In genomic region chr3:62122819-62123218, GRCh38 we compare ENCODE assay signal across 30 cellular contexts.
"Had no signal": no experiment of that assay in that cellular context is flagged by ENCODE, and none has a peak within 500 bp of the region (broad histone marks: within the 10 kb centered on the region; RNA-seq: fewer than 3 reads in every experiment).

No MANE protein-coding gene starts in this region.

- H3K27me3 ChIP-seq: ascending aorta, brain microvascular endothelial cell, colonic mucosa, esophagus squamous epithelium, gastroesophageal sphincter had no signal

- DNase-seq: activated B cell treated with CpG ODN at 0.5 μM for 24 hours; activated CD4-positive, alpha-beta memory T cell treated with anti-CD3 and anti-CD28 coated beads for 36 hours; activated CD4-positive, alpha-beta T cell treated with anti-CD3 and anti-CD28 coated beads, Interleukin-2, amount 10 ng/mL, durations not matched to agents 24 days and 14 days; activated CD8-positive, alpha-beta memory T cell treated with anti-CD3 and anti-CD28 coated beads, Interleukin-2, amount 10 ng/mL, durations not matched to agents 7 days and 5 days; activated CD8-positive, alpha-beta memory T cell treated with anti-CD3 and anti-CD28 coated beads, Interleukin-2, amount 50 U/mL, for 4 hours; activated CD8-positive, alpha-beta T cell treated with anti-CD3 and anti-CD28 coated beads, Interleukin-2, amount 10 ng/mL, durations not matched to agents 7 days and 5 days; activated gamma-delta T cell; activated naive CD4-positive, alpha-beta T cell; activated naive CD4-positive, alpha-beta T cell treated with anti-CD3 and anti-CD28 coated beads, Interleukin-2, amount 10 ng/mL, durations not matched to agents 7 days and 5 days; activated naive CD8-positive, alpha-beta T cell treated with anti-CD3 and anti-CD28 coated beads, Interleukin-2, amount 10 ng/mL, durations not matched to agents 7 days and 5 days; activated T-cell treated with anti-CD3 and anti-CD28 coated beads, Interleukin-2, amount 50 U/mL, for 1 hour; activated T-cell treated with anti-CD3 and anti-CD28 coated beads, Interleukin-2, amount 50 U/mL, for 48 hours; brain microvascular endothelial cell; central memory CD4-positive, alpha-beta T cell; cerebellar nuclear complex; colonic mucosa; effector CD8-positive, alpha-beta T cell; esophagus squamous epithelium; foreskin melanocyte; T-helper 1 cell; T-helper 17 cell; T1000; WERI-Rb-1 had no signal

- ATAC-seq: activated CD4-positive, CD25-positive, alpha-beta regulatory T cell treated with anti-CD3 and anti-CD28 coated beads, Interleukin-2, amount 50 U/mL, for 24 hours; activated CD8-positive, alpha-beta memory T cell treated with anti-CD3 and anti-CD28 coated beads, Interleukin-2, amount 10 ng/mL, durations not matched to agents 7 days and 5 days; activated CD8-positive, alpha-beta T cell treated with anti-CD3 and anti-CD28 coated beads, Interleukin-2, amount 10 ng/mL, durations not matched to agents 7 days and 5 days; activated naive CD4-positive, alpha-beta T cell treated with anti-CD3 and anti-CD28 coated beads, Interleukin-2, amount 50 U/mL, for 72 hours; gastroesophageal sphincter; T-helper 17 cell had no signal

- H3K9me3 Mint-ChIP-seq: activated B cell treated with CpG ODN at 0.5 μM for 24 hours; activated CD4-positive, alpha-beta T cell treated with anti-CD3 and anti-CD28 coated beads, Interleukin-2, amount 10 ng/mL, durations not matched to agents 24 days and 14 days had no signal

- H3K4me3 ChIP-seq: ascending aorta, colonic mucosa, esophagus squamous epithelium, gastroesophageal sphincter had no signal

- H3K9me3 ChIP-seq: ascending aorta, colonic mucosa, esophagus squamous epithelium, gastroesophageal sphincter had no signal

- H3K27ac Mint-ChIP-seq: activated B cell treated with CpG ODN at 0.5 μM for 24 hours; activated CD4-positive, alpha-beta memory T cell treated with anti-CD3 and anti-CD28 coated beads for 36 hours; activated CD4-positive, alpha-beta T cell treated with anti-CD3 and anti-CD28 coated beads, Interleukin-2, amount 10 ng/mL, durations not matched to agents 24 days and 14 days; activated CD8-positive, alpha-beta memory T cell treated with anti-CD3 and anti-CD28 coated beads, Interleukin-2, amount 10 ng/mL, durations not matched to agents 7 days and 5 days; activated CD8-positive, alpha-beta T cell treated with anti-CD3 and anti-CD28 coated beads, Interleukin-2, amount 10 ng/mL, durations not matched to agents 7 days and 5 days; activated naive CD4-positive, alpha-beta T cell treated with anti-CD3 and anti-CD28 coated beads, Interleukin-2, amount 10 ng/mL, durations not matched to agents 7 days and 5 days; activated naive CD4-positive, alpha-beta T cell treated with anti-CD3 and anti-CD28 coated beads, Interleukin-2, amount 50 U/mL, for 72 hours; activated naive CD8-positive, alpha-beta T cell treated with anti-CD3 and anti-CD28 coated beads, Interleukin-2, amount 10 ng/mL, durations not matched to agents 7 days and 5 days; T-helper 17 cell; T-helper 2 cell treated with Interferon-gamma antibody and Interleukin-4, amounts not matched to agents 5 μg/mL and 100 μg/mL, for 36 hours had no signal

- H3K4me1 ChIP-seq: colonic mucosa, gastroesophageal sphincter had no signal

- H3K36me3 ChIP-seq: ascending aorta, brain microvascular endothelial cell, colonic mucosa, esophagus squamous epithelium, gastroesophageal sphincter, WERI-Rb-1 had no signal

- H3K4me1 Mint-ChIP-seq: activated B cell treated with CpG ODN at 0.5 μM for 24 hours; activated CD4-positive, alpha-beta T cell treated with anti-CD3 and anti-CD28 coated beads, Interleukin-2, amount 10 ng/mL, durations not matched to agents 24 days and 14 days; activated CD8-positive, alpha-beta memory T cell treated with anti-CD3 and anti-CD28 coated beads, Interleukin-2, amount 10 ng/mL, durations not matched to agents 7 days and 5 days; activated naive CD4-positive, alpha-beta T cell treated with anti-CD3 and anti-CD28 coated beads, Interleukin-2, amount 10 ng/mL, durations not matched to agents 7 days and 5 days; activated naive CD8-positive, alpha-beta T cell treated with anti-CD3 and anti-CD28 coated beads, Interleukin-2, amount 10 ng/mL, durations not matched to agents 7 days and 5 days; T-helper 17 cell had no signal

- H3K4me3 Mint-ChIP-seq: activated B cell treated with CpG ODN at 0.5 μM for 24 hours; activated CD4-positive, alpha-beta memory T cell treated with anti-CD3 and anti-CD28 coated beads for 36 hours; activated CD4-positive, alpha-beta T cell treated with anti-CD3 and anti-CD28 coated beads, Interleukin-2, amount 10 ng/mL, durations not matched to agents 24 days and 14 days; activated CD8-positive, alpha-beta memory T cell treated with anti-CD3 and anti-CD28 coated beads, Interleukin-2, amount 10 ng/mL, durations not matched to agents 7 days and 5 days; activated CD8-positive, alpha-beta T cell treated with anti-CD3 and anti-CD28 coated beads, Interleukin-2, amount 10 ng/mL, durations not matched to agents 7 days and 5 days; activated naive CD4-positive, alpha-beta T cell treated with anti-CD3 and anti-CD28 coated beads, Interleukin-2, amount 10 ng/mL, durations not matched to agents 7 days and 5 days; activated naive CD8-positive, alpha-beta T cell treated with anti-CD3 and anti-CD28 coated beads, Interleukin-2, amount 10 ng/mL, durations not matched to agents 7 days and 5 days; T-helper 17 cell; T-helper 2 cell treated with Interferon-gamma antibody and Interleukin-4, amounts not matched to agents 5 μg/mL and 100 μg/mL, for 36 hours had no signal

- H3K36me3 Mint-ChIP-seq: activated CD4-positive, alpha-beta memory T cell treated with anti-CD3 and anti-CD28 coated beads for 36 hours; activated CD8-positive, alpha-beta memory T cell treated with anti-CD3 and anti-CD28 coated beads, Interleukin-2, amount 10 ng/mL, durations not matched to agents 7 days and 5 days; activated naive CD4-positive, alpha-beta T cell treated with anti-CD3 and anti-CD28 coated beads, Interleukin-2, amount 10 ng/mL, durations not matched to agents 7 days and 5 days; activated naive CD8-positive, alpha-beta T cell treated with anti-CD3 and anti-CD28 coated beads, Interleukin-2, amount 10 ng/mL, durations not matched to agents 7 days and 5 days had no signal

- H3K27me3 Mint-ChIP-seq: activated B cell treated with CpG ODN at 0.5 μM for 24 hours; activated CD4-positive, alpha-beta memory T cell treated with anti-CD3 and anti-CD28 coated beads for 36 hours; activated CD4-positive, alpha-beta T cell treated with anti-CD3 and anti-CD28 coated beads, Interleukin-2, amount 10 ng/mL, durations not matched to agents 24 days and 14 days; activated CD8-positive, alpha-beta memory T cell treated with anti-CD3 and anti-CD28 coated beads, Interleukin-2, amount 10 ng/mL, durations not matched to agents 7 days and 5 days; activated naive CD4-positive, alpha-beta T cell treated with anti-CD3 and anti-CD28 coated beads, Interleukin-2, amount 10 ng/mL, durations not matched to agents 7 days and 5 days; activated naive CD8-positive, alpha-beta T cell treated with anti-CD3 and anti-CD28 coated beads, Interleukin-2, amount 10 ng/mL, durations not matched to agents 7 days and 5 days; T-helper 17 cell had no signal

- H3K27ac ChIP-seq: ascending aorta, brain microvascular endothelial cell, colonic mucosa, epithelial cell of prostate, esophagus squamous epithelium, gastroesophageal sphincter, WERI-Rb-1 had no signal

- FAIRE-seq: bronchial epithelial cell had no signal
